8 cellular contexts compared by ENCODE assay signal in the genomic region with DNA sequence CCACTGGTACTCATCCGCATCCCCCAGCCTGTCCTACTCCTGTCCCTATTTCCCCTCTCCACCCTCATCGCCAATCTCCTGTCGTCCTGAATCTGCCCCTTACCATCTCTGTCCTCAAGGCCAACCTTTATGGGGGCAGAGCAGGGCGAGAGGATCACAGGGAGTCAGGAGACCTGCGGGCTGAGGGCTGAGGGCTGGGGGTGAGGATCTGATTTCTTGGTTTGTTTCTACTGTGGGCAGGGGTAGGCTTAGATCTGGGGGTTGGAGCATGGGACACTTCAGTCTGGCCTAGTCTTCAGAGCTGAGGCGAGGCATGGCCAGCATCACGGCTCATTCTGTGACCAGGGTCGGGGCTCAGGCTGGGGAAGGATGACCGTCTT. TPM values are rescaled to one million over a fixed set of nuclear protein-coding genes. Genes with fewer than 3 reads are reported as not detected.
DNase-seq lines count a peak whose midpoint lies in the region; FAIRE-seq and TF ChIP-seq lines count a peak whose summit lies in the region.

No MANE protein-coding gene starts in this region.

- peak overlapping the region; percentile 80 for H3K27ac Mint-ChIP-seq in T-helper 1 cell treated with Interleukin-12 subunit alpha and Interleukin-12 subunit beta and Interleukin-4 antibody, amounts not matched to agents 30 μg/mL and 1 μg/mL, for 36 hours

- H3K9ac ChIP-seq in adipocyte (ENCODE audit: low read length) (peak overlapping the region; percentile 82), kidney (ENCODE audit: low read length in 2 of 2) (peak overlapping the region in 1 of 2 donors; percentile 71), subcutaneous abdominal adipose tissue (ENCODE audit: low read length in 5 of 5) (peak overlapping the region in 2 of 5 donors; percentile 73 to 76)

- peaks cover 23% of the 10 kb centered on the region for H3K4me1 Mint-ChIP-seq in T-helper 1 cell treated with Interleukin-12 subunit alpha and Interleukin-12 subunit beta and Interleukin-4 antibody, amounts not matched to agents 30 μg/mL and 1 μg/mL, for 36 hours (ENCODE audit: low read depth)

- no peaks in the 10 kb centered on the region for H3K27me3 Mint-ChIP-seq in T-helper 1 cell treated with Interleukin-12 subunit alpha and Interleukin-12 subunit beta and Interleukin-4 antibody, amounts not matched to agents 30 μg/mL and 1 μg/mL, for 36 hours (ENCODE audit: low read depth)

- no peak for DNase-seq in T-helper 1 cell
- no peak for DNase-seq in adipocyte (ENCODE audit: low read depth)
- no peak for DNase-seq in kidney
- no peak for DNase-seq in superior temporal gyrus (ENCODE audit: extremely low spot score)
- DNase-seq in NCI-H1436 treated with DMSO at 0.1 percent for 48 hours (lab: John Stamatoyannopoulos, UW), result no peak
- no peak for DNase-seq in stimulated activated CD8-positive, alpha-beta memory T cell treated with anti-CD3 and anti-CD28 coated beads, Interleukin-4, amount 100 ng/mL, for 48 hours

- H3K36me3 Mint-ChIP-seq in T-helper 1 cell treated with Interleukin-12 subunit alpha and Interleukin-12 subunit beta and Interleukin-4 antibody, amounts not matched to agents 30 μg/mL and 1 μg/mL, for 36 hours (ENCODE audit: low read depth), result no peaks in the 10 kb centered on the region

- H3K27me3 ChIP-seq in adipocyte (replicated peaks; ENCODE audit: control insufficient read depth, insufficient read depth, low read length), result no peaks in the 10 kb centered on the region
- no peaks in the 10 kb centered on the region for H3K27me3 ChIP-seq in subcutaneous abdominal adipose tissue (ENCODE audit: control insufficient read depth in 5 of 5, insufficient read depth in 4 of 5, low read length in 5 of 5)

- peak overlapping the region; percentile 78 for H3K4me3 ChIP-seq in adipocyte (ENCODE audit: low read length)
- peak overlapping the region in 1 of 2 donors; percentile 55 for H3K4me3 ChIP-seq in kidney (ENCODE audit: low read length in 2 of 2)
- peak overlapping the region; percentile 55 to 67 (median 59) for H3K4me3 ChIP-seq in subcutaneous abdominal adipose tissue (ENCODE audit: low read depth in 1 of 5, low read length in 5 of 5)

- FAIRE-seq in kidney (lab: Jason Lieb, UNC), result no peak

- H3K27ac ChIP-seq in kidney (ENCODE audit: low read depth in 2 of 2, low read length in 2 of 2) (peak overlapping the region; percentile 88 to 89), subcutaneous abdominal adipose tissue (ENCODE audit: low read depth, low read length) (peak overlapping the region; percentile 84)

- intact Hi-C loops in kidney (cut with DNase I), result no loop called here

- H3K36me3 ChIP-seq in adipocyte (ENCODE audit: control insufficient read depth, insufficient read depth, low read length, severe bottlenecking) (no peaks in the 10 kb centered on the region), kidney (ENCODE audit: control insufficient read depth in 1 of 2, insufficient read depth in 2 of 2, low read length in 2 of 2) (no peaks in the 10 kb centered on the region), subcutaneous abdominal adipose tissue (ENCODE audit: control insufficient read depth in 5 of 5, insufficient read depth in 5 of 5, low read length in 5 of 5) (no peaks in the 10 kb centered on the region)

- no peak for TF ChIP-seq CTCF in kidney (IDR thresholded peaks at IDR 0.05; ENCODE audit: borderline replicate concordance, extremely low read depth, insufficient read depth)

- H3K4me1 ChIP-seq in adipocyte (ENCODE audit: control insufficient read depth, insufficient read depth, low read length) (peaks cover 20% of the 10 kb centered on the region), kidney (ENCODE audit: control insufficient read depth in 1 of 2, insufficient read depth in 1 of 2, low read depth in 1 of 2, low read length in 2 of 2) (peaks cover 5 to 10% of the 10 kb centered on the region in 2 donors), subcutaneous abdominal adipose tissue (ENCODE audit: control insufficient read depth in 5 of 5, insufficient read depth in 5 of 5, low read length in 5 of 5) (peaks cover 4 to 33% (median 30%) of the 10 kb centered on the region in 5 donors)

- H3K4me3 Mint-ChIP-seq in T-helper 1 cell treated with Interleukin-12 subunit alpha and Interleukin-12 subunit beta and Interleukin-4 antibody, amounts not matched to agents 30 μg/mL and 1 μg/mL, for 36 hours, result peak overlapping the region; percentile 72

- H3K9me3 ChIP-seq in adipocyte (ENCODE audit: control insufficient read depth, low read length), result no peaks in the 10 kb centered on the region
- H3K9me3 ChIP-seq in kidney (ENCODE audit: control insufficient read depth in 1 of 2, low read length in 2 of 2), result no peaks in the 10 kb centered on the region
- no peaks in the 10 kb centered on the region for H3K9me3 ChIP-seq in subcutaneous abdominal adipose tissue (ENCODE audit: control insufficient read depth in 5 of 5, low read length in 5 of 5)

- H3K9me3 Mint-ChIP-seq in T-helper 1 cell treated with Interleukin-12 subunit alpha and Interleukin-12 subunit beta and Interleukin-4 antibody, amounts not matched to agents 30 μg/mL and 1 μg/mL, for 36 hours, result no peaks in the 10 kb centered on the region

RNA-seq across cellular contexts. Expression of gene ERCC1, which starts 16.5 kb away (rescaled TPM):
- total RNA-seq in kidney, result 60.8 TPM
- polyA plus RNA-seq in kidney (ENCODE audit: insufficient read depth, low read depth, low replicate concordance), result 107 TPM

RNA-seq across cellular contexts. Expression of gene FOSB, which starts 27.5 kb away (rescaled TPM):
- 0.98 TPM for total RNA-seq in kidney
- polyA plus RNA-seq in kidney (ENCODE audit: insufficient read depth, low read depth, low replicate concordance), result 0.73 TPM

RNA-seq across cellular contexts. Expression of gene POLR1G, which starts 33.8 kb away (rescaled TPM):
- total RNA-seq in kidney, result 3.9 TPM
- 2.4 TPM for polyA plus RNA-seq in kidney (ENCODE audit: insufficient read depth, low read depth, low replicate concordance)

RNA-seq across cellular contexts. Expression of gene PPP1R13L, which starts 35.4 kb away (rescaled TPM):
- 32.4 TPM for total RNA-seq in kidney
- 21.4 TPM for polyA plus RNA-seq in kidney (ENCODE audit: insufficient read depth, low read depth, low replicate concordance)

RNA-seq across cellular contexts. Expression of gene RTN2, which starts 56.6 kb away (rescaled TPM):
- 7.3 TPM for total RNA-seq in kidney
- 8.2 TPM for polyA plus RNA-seq in kidney (ENCODE audit: insufficient read depth, low read depth, low replicate concordance)
